ENCODE assay signal across 8 cellular contexts in genomic region chr4:153205028-153205648, GRCh38. TPM values are rescaled to one million over a fixed set of nuclear protein-coding genes. Genes with fewer than 3 reads are reported as not detected.
A peak's percentile ranks its signal among the peaks of the same experiment; 100 is the strongest.
DNase-seq lines count a peak whose midpoint lies in the region; TF ChIP-seq lines count a peak whose summit lies in the region.

No MANE protein-coding gene starts in this region.

- in situ Hi-C loops in mammary epithelial cell (cut with MboI; ENCODE audit: low sequenced_read_pairs in 2 of 2), result no loop called here
- in situ Hi-C loops in ACHN (cut with HindIII; ENCODE audit: low pct_ligation_motif_present, low pct_unique_long_range_greater_than_20kb, low sequenced_read_pairs), result no loop called here

- no peak overlapping the region for H3K27ac Mint-ChIP-seq in chondrocyte (ENCODE audit: unreplicated experiment)

- H3K9me3 ChIP-seq in breast epithelium (no peaks in the 10 kb centered on the region), mammary epithelial cell (replicated peaks; ENCODE audit: insufficient read depth, low read length) (no peaks in the 10 kb centered on the region), esophagus squamous epithelium (no peaks in the 10 kb centered on the region), skeletal muscle tissue (ENCODE audit: control insufficient read depth in 3 of 3, low read length in 3 of 3) (no peaks in the 10 kb centered on the region)

- WGBS in mammary epithelial cell (ENCODE audit: low coverage, missing lambda C conversion rate), result 83% methylated on average over 18 of the region's 18 CpGs
- WGBS in esophagus squamous epithelium, 2 donors, result 42 to 69% methylated on average over 15 of the region's 18 CpGs

- TF ChIP-seq CTCF in breast epithelium (IDR thresholded peaks at IDR 0.05) (no peak), mammary epithelial cell (conservative IDR thresholded peaks at IDR 0.05 in 1 of 2, IDR thresholded peaks at IDR 0.05 in 1 of 2; ENCODE audit: extremely low read depth in 1 of 2, insufficient read depth in 1 of 2, low read depth in 1 of 2, low read length in 2 of 2) (no peak), esophagus squamous epithelium (IDR thresholded peaks at IDR 0.05) (no peak), chondrocyte (IDR thresholded peaks at IDR 0.05) (no peak)

- intact Hi-C loops in breast epithelium (cut with DNase I; ENCODE audit: low total_unique reads) (no loop called here), mammary epithelial cell (cut with micrococcal nuclease) (no loop called here), esophagus squamous epithelium (cut with DNase I) (no loop called here)

- H2AFZ ChIP-seq in mammary epithelial cell (ENCODE audit: low read depth, low read length), result no peak overlapping the region

- H3K79me2 ChIP-seq in mammary epithelial cell (ENCODE audit: insufficient read depth, low read length), result no peaks in the 10 kb centered on the region

- CTCF ChIA-PET in mammary epithelial cell (lab: Charles Lee; ENCODE audit: low non-redundant PET), result no interaction called here

- H3K9ac ChIP-seq in mammary epithelial cell (ENCODE audit: insufficient read depth, low read length) (no peak overlapping the region), skeletal muscle tissue (ENCODE audit: low read depth in 1 of 3, low read length in 3 of 3) (peak overlapping the region in 2 of 3 donors; percentile 11 to 27)

- H3K4me2 ChIP-seq in mammary epithelial cell (ENCODE audit: insufficient read depth, low read depth, low read length), result no peak overlapping the region

- DNase-seq in breast epithelium (ENCODE audit: low spot score in 2 of 2), result no peak
- DNase-seq in mammary epithelial cell, result no peak
- DNase-seq in activated CD4-positive, CD25-positive, alpha-beta regulatory T cell treated with anti-CD3 and anti-CD28 coated beads, Interleukin-2, amount 50 U/mL, for 16 hours (ENCODE audit: low read depth, low spot score), result peak; percentile 2
- no peak for DNase-seq in esophagus squamous epithelium (lab: John Stamatoyannopoulos, UW)
- no peak for DNase-seq in ACHN
- DNase-seq in chondrocyte (ENCODE audit: low spot score), result no peak
- DNase-seq in NCI-H146 (lab: John Stamatoyannopoulos, UW), result no peak

- no peaks in the 10 kb centered on the region for H3K9me3 Mint-ChIP-seq in chondrocyte (ENCODE audit: low read depth)

- H3K36me3 ChIP-seq in breast epithelium, result no peaks in the 10 kb centered on the region
- H3K36me3 ChIP-seq in mammary epithelial cell (ENCODE audit: insufficient read depth, low read length), result no peaks in the 10 kb centered on the region
- no peaks in the 10 kb centered on the region for H3K36me3 ChIP-seq in esophagus squamous epithelium
- no peaks in the 10 kb centered on the region for H3K36me3 ChIP-seq in skeletal muscle tissue (ENCODE audit: control insufficient read depth in 3 of 3, insufficient read depth in 3 of 3, low read length in 3 of 3)

- H3K27me3 Mint-ChIP-seq in chondrocyte (ENCODE audit: low read depth), result no peaks in the 10 kb centered on the region

- dilution Hi-C loops in mammary epithelial cell (cut with HindIII; ENCODE audit: low sequenced_read_pairs), result no loop called here

- peaks cover 9% of the 10 kb centered on the region for H3K4me1 Mint-ChIP-seq in chondrocyte (ENCODE audit: low read depth)

- H3K27ac ChIP-seq in breast epithelium, result peak overlapping the region; percentile 33 to 34
- no peak overlapping the region for H3K27ac ChIP-seq in mammary epithelial cell (ENCODE audit: insufficient read depth, low read depth, low read length)
- H3K27ac ChIP-seq in esophagus squamous epithelium, result peak overlapping the region; percentile 1 to 34 (median 16)
- no peak overlapping the region for H3K27ac ChIP-seq in skeletal muscle tissue (ENCODE audit: low read depth, low read length)

- H3K4me1 ChIP-seq in breast epithelium (no peaks in the 10 kb centered on the region), mammary epithelial cell (ENCODE audit: insufficient read depth, low read length) (peaks cover 8% of the 10 kb centered on the region), esophagus squamous epithelium (peaks cover 0 to 26% (median 9%) of the 10 kb centered on the region in 3 donors), skeletal muscle tissue (ENCODE audit: control insufficient read depth in 3 of 3, insufficient read depth in 3 of 3, low read length in 3 of 3) (peaks cover 0 to 4% (median 4%) of the 10 kb centered on the region in 3 donors)

- H4K20me1 ChIP-seq in mammary epithelial cell (ENCODE audit: insufficient read depth, low read length), result no peaks in the 10 kb centered on the region

- TF ChIP-seq POLR2A in breast epithelium (IDR thresholded peaks at IDR 0.05), result no peak
- no peak for TF ChIP-seq POLR2A in esophagus squamous epithelium (IDR thresholded peaks at IDR 0.05)

- H3K36me3 Mint-ChIP-seq in chondrocyte (ENCODE audit: low read depth), result no peaks in the 10 kb centered on the region

- no TSS peak for BruUV-seq in mammary epithelial cell (replicated peaks; lab: Mats Ljungman, UMichigan)

- H3K4me3 ChIP-seq in breast epithelium, result peak overlapping the region in 1 of 3 donors; percentile 47
- no peak overlapping the region for H3K4me3 ChIP-seq in mammary epithelial cell (replicated peaks in 1 of 3; ENCODE audit: insufficient read depth in 1 of 3, low read depth in 2 of 3, low read length in 3 of 3)
- H3K4me3 ChIP-seq in esophagus squamous epithelium, result peak overlapping the region in 2 of 4 donors; percentile 16 to 54
- H3K4me3 ChIP-seq in skeletal muscle tissue (ENCODE audit: low read length in 3 of 3), result peak overlapping the region in 2 of 3 donors; percentile 55 to 65

- H3K4me3 Mint-ChIP-seq in chondrocyte (ENCODE audit: unreplicated experiment), result no peak overlapping the region

- H3K27me3 ChIP-seq in breast epithelium (no peaks in the 10 kb centered on the region), mammary epithelial cell (ENCODE audit: insufficient read depth, low read length) (no peaks in the 10 kb centered on the region), esophagus squamous epithelium (no peaks in the 10 kb centered on the region), skeletal muscle tissue (ENCODE audit: control insufficient read depth in 3 of 3, insufficient read depth in 3 of 3, low read length in 3 of 3) (no peaks in the 10 kb centered on the region)

RNA-seq across cellular contexts. Expression of gene TRIM2, which starts 0.9 kb away (rescaled TPM):
- 100 to 1,000 TPM in 1 of 3 donors, 10 to 100 TPM in 2; 26.7 to 109 (median 52.4) TPM for total RNA-seq in breast epithelium
- total RNA-seq in mammary epithelial cell, result 10 to 100 TPM; 19.5 to 65.2 TPM
- polyA plus RNA-seq in mammary epithelial cell, result 11.0 TPM
- 31.4 TPM for polyA minus RNA-seq in mammary epithelial cell
- total RNA-seq in esophagus squamous epithelium, result 10 to 100 TPM in 3 of 4 donors, 1 to 10 TPM in 1; 5.8 to 18.9 (median 14.9) TPM
- 21.4 TPM for total RNA-seq in skeletal muscle tissue
- 18.2 to 25.8 TPM (median 19.1 TPM) in 3 replicates for total RNA-seq in chondrocyte

Comparison
In these comparisons a context has a peak if more than half of its experiments do, and no peak if none do; other contexts are left out.
1. H3K27ac ChIP-seq: peak in breast epithelium (2 of 2) and esophagus squamous epithelium (4 of 4); none in mammary epithelial cell (single experiment) and skeletal muscle tissue (single experiment).
2. H3K4me3 ChIP-seq: peak in skeletal muscle tissue (2 of 3); none in mammary epithelial cell (0 of 3).